ENCODE assay signal across 38 cellular contexts in genomic region chr2:98571121-98571701, GRCh38.
"Had no signal": no experiment of that assay in that cellular context is flagged by ENCODE, and none has a peak within 500 bp of the region (broad histone marks: within the 10 kb centered on the region; RNA-seq: fewer than 3 reads in every experiment).

No MANE protein-coding gene starts in this region.

- H3K36me3 ChIP-seq: cardiac muscle cell had no signal

- H3K9me3 ChIP-seq: ascending aorta, MG63 had no signal

- H3K27ac ChIP-seq: ascending aorta, cardiac muscle cell, RWPE1, WERI-Rb-1 had no signal

- H3K4me3 ChIP-seq: ascending aorta, cardiac muscle cell, MG63 had no signal

- DNase-seq: activated CD4-positive, alpha-beta T cell treated with anti-CD3 and anti-CD28 coated beads for 1 hour; activated CD4-positive, alpha-beta T cell treated with anti-CD3 and anti-CD28 coated beads, Interleukin-2, amount 10 ng/mL, durations not matched to agents 24 days and 14 days; activated CD4-positive, alpha-beta T cell treated with anti-CD3 and anti-CD28 coated beads, Interleukin-2, amount 50 U/mL, for 4 hours; activated CD4-positive, CD25-positive, alpha-beta regulatory T cell; activated CD8-positive, alpha-beta memory T cell treated with anti-CD3 and anti-CD28 coated beads, Interleukin-2, amount 10 ng/mL, durations not matched to agents 7 days and 5 days; activated gamma-delta T cell; activated naive CD4-positive, alpha-beta T cell treated with anti-CD3 and anti-CD28 coated beads for 36 hours; activated naive CD8-positive, alpha-beta T cell treated with anti-CD3 and anti-CD28 coated beads, Interleukin-2, amount 10 ng/mL, durations not matched to agents 7 days and 5 days; activated T-cell treated with anti-CD3 and anti-CD28 coated beads, Interleukin-2, amount 50 U/mL, for 1 hour; amygdala; Kasumi-1; KG1; MG63; NCI-H1048; NCI-H1105 treated with DMSO at 0.1 percent for 48 hours; NCI-H1436; NCI-H1694; NCI-H1930; NCI-H2081 treated with DMSO at 0.1 percent for 48 hours; NCI-H226; NCI-H446 treated with DMSO at 0.1 percent for 48 hours; NCI-H526; NCI-H748 treated with DMSO at 0.1 percent for 48 hours; NK-92 treated with Interleukin-12 subunit alpha and Interleukin-12 subunit beta, amount 100 ng/mL, for 24 hours; PC-3; SIG-M5; T-cell; T-helper 2 cell; T1000; WERI-Rb-1 had no signal

- H3K27me3 Mint-ChIP-seq: activated CD4-positive, alpha-beta T cell treated with anti-CD3 and anti-CD28 coated beads, Interleukin-2, amount 10 ng/mL, durations not matched to agents 24 days and 14 days; activated CD8-positive, alpha-beta memory T cell treated with anti-CD3 and anti-CD28 coated beads, Interleukin-2, amount 10 ng/mL, durations not matched to agents 7 days and 5 days; activated naive CD8-positive, alpha-beta T cell treated with anti-CD3 and anti-CD28 coated beads, Interleukin-2, amount 10 ng/mL, durations not matched to agents 7 days and 5 days; central memory CD8-positive, alpha-beta T cell; T-cell had no signal

- FAIRE-seq: RCC 7860 had no signal

- H3K27ac Mint-ChIP-seq: activated CD4-positive, alpha-beta T cell treated with anti-CD3 and anti-CD28 coated beads, Interleukin-2, amount 10 ng/mL, durations not matched to agents 24 days and 14 days; activated T-helper 1 cell treated with anti-CD3 and anti-CD28 coated beads, Interleukin-12 subunit alpha, Interleukin-12 subunit beta, Interleukin-2, Interleukin-4 antibody, amounts not matched to agents 30 ng/mL and 10 ng/mL and 1 ng/mL, durations not matched to agents 14 hours and 24 hours and 36 hours; T-cell had no signal

- H3K4me1 Mint-ChIP-seq: activated CD8-positive, alpha-beta memory T cell treated with anti-CD3 and anti-CD28 coated beads, Interleukin-2, amount 10 ng/mL, durations not matched to agents 7 days and 5 days had no signal

- H3K4me1 ChIP-seq: ascending aorta had no signal

- H3K27me3 ChIP-seq: ascending aorta, cardiac muscle cell, MG63 had no signal

- H3K4me3 Mint-ChIP-seq: activated CD4-positive, alpha-beta T cell treated with anti-CD3 and anti-CD28 coated beads, Interleukin-2, amount 10 ng/mL, durations not matched to agents 24 days and 14 days; activated CD8-positive, alpha-beta memory T cell treated with anti-CD3 and anti-CD28 coated beads, Interleukin-2, amount 10 ng/mL, durations not matched to agents 7 days and 5 days; activated naive CD4-positive, alpha-beta T cell treated with anti-CD3 and anti-CD28 coated beads for 36 hours; activated naive CD8-positive, alpha-beta T cell treated with anti-CD3 and anti-CD28 coated beads, Interleukin-2, amount 10 ng/mL, durations not matched to agents 7 days and 5 days; activated T-helper 1 cell treated with anti-CD3 and anti-CD28 coated beads, Interleukin-12 subunit alpha, Interleukin-12 subunit beta, Interleukin-2, Interleukin-4 antibody, amounts not matched to agents 30 ng/mL and 10 ng/mL and 1 ng/mL, durations not matched to agents 14 hours and 24 hours and 36 hours; central memory CD8-positive, alpha-beta T cell; T-cell had no signal

- ATAC-seq: activated CD8-positive, alpha-beta memory T cell treated with anti-CD3 and anti-CD28 coated beads, Interleukin-2, amount 10 ng/mL, durations not matched to agents 7 days and 5 days; PC-3; Right ventricle myocardium inferior; SK-N-SH treated with all-trans-retinoic acid at 6 μM for 48 hours; T-cell had no signal

- H3K9me3 Mint-ChIP-seq: activated CD4-positive, alpha-beta T cell treated with anti-CD3 and anti-CD28 coated beads, Interleukin-2, amount 10 ng/mL, durations not matched to agents 24 days and 14 days; activated naive CD4-positive, alpha-beta T cell treated with anti-CD3 and anti-CD28 coated beads for 36 hours; activated naive CD8-positive, alpha-beta T cell treated with anti-CD3 and anti-CD28 coated beads, Interleukin-2, amount 10 ng/mL, durations not matched to agents 7 days and 5 days; activated T-helper 1 cell treated with anti-CD3 and anti-CD28 coated beads, Interleukin-12 subunit alpha, Interleukin-12 subunit beta, Interleukin-2, Interleukin-4 antibody, amounts not matched to agents 30 ng/mL and 10 ng/mL and 1 ng/mL, durations not matched to agents 14 hours and 24 hours and 36 hours; central memory CD8-positive, alpha-beta T cell; T-cell had no signal
